Comparison of ENCODE assay signal across 1 cellular context in the genomic region with DNA sequence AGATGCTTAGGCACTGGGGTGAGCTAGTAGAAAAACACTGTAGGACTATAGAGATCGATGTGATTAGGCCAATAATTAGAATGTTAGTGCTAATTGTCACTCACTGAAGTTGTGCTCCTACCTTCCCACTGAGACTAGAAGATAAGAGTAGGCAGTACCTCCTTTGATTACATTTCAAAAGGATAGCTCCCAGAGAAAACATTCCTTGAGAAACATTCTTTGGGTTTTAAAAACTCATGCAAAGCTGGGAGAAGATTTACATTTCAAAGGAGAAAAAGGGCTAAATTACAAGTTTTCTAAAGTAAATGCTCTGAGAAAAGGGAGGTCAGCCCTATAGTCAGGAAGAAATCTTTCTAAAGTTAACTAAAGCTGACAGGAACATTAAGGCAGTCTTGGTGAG.
TF ChIP-seq lines count a peak whose summit lies in the region.

No MANE protein-coding gene starts in this region.

TF ChIP-seq in H1, 55 proteins besides CTCF, POLR2A, EP300 and RAD21 (continued from another document):
- TF ChIP-seq, protein P1, sequence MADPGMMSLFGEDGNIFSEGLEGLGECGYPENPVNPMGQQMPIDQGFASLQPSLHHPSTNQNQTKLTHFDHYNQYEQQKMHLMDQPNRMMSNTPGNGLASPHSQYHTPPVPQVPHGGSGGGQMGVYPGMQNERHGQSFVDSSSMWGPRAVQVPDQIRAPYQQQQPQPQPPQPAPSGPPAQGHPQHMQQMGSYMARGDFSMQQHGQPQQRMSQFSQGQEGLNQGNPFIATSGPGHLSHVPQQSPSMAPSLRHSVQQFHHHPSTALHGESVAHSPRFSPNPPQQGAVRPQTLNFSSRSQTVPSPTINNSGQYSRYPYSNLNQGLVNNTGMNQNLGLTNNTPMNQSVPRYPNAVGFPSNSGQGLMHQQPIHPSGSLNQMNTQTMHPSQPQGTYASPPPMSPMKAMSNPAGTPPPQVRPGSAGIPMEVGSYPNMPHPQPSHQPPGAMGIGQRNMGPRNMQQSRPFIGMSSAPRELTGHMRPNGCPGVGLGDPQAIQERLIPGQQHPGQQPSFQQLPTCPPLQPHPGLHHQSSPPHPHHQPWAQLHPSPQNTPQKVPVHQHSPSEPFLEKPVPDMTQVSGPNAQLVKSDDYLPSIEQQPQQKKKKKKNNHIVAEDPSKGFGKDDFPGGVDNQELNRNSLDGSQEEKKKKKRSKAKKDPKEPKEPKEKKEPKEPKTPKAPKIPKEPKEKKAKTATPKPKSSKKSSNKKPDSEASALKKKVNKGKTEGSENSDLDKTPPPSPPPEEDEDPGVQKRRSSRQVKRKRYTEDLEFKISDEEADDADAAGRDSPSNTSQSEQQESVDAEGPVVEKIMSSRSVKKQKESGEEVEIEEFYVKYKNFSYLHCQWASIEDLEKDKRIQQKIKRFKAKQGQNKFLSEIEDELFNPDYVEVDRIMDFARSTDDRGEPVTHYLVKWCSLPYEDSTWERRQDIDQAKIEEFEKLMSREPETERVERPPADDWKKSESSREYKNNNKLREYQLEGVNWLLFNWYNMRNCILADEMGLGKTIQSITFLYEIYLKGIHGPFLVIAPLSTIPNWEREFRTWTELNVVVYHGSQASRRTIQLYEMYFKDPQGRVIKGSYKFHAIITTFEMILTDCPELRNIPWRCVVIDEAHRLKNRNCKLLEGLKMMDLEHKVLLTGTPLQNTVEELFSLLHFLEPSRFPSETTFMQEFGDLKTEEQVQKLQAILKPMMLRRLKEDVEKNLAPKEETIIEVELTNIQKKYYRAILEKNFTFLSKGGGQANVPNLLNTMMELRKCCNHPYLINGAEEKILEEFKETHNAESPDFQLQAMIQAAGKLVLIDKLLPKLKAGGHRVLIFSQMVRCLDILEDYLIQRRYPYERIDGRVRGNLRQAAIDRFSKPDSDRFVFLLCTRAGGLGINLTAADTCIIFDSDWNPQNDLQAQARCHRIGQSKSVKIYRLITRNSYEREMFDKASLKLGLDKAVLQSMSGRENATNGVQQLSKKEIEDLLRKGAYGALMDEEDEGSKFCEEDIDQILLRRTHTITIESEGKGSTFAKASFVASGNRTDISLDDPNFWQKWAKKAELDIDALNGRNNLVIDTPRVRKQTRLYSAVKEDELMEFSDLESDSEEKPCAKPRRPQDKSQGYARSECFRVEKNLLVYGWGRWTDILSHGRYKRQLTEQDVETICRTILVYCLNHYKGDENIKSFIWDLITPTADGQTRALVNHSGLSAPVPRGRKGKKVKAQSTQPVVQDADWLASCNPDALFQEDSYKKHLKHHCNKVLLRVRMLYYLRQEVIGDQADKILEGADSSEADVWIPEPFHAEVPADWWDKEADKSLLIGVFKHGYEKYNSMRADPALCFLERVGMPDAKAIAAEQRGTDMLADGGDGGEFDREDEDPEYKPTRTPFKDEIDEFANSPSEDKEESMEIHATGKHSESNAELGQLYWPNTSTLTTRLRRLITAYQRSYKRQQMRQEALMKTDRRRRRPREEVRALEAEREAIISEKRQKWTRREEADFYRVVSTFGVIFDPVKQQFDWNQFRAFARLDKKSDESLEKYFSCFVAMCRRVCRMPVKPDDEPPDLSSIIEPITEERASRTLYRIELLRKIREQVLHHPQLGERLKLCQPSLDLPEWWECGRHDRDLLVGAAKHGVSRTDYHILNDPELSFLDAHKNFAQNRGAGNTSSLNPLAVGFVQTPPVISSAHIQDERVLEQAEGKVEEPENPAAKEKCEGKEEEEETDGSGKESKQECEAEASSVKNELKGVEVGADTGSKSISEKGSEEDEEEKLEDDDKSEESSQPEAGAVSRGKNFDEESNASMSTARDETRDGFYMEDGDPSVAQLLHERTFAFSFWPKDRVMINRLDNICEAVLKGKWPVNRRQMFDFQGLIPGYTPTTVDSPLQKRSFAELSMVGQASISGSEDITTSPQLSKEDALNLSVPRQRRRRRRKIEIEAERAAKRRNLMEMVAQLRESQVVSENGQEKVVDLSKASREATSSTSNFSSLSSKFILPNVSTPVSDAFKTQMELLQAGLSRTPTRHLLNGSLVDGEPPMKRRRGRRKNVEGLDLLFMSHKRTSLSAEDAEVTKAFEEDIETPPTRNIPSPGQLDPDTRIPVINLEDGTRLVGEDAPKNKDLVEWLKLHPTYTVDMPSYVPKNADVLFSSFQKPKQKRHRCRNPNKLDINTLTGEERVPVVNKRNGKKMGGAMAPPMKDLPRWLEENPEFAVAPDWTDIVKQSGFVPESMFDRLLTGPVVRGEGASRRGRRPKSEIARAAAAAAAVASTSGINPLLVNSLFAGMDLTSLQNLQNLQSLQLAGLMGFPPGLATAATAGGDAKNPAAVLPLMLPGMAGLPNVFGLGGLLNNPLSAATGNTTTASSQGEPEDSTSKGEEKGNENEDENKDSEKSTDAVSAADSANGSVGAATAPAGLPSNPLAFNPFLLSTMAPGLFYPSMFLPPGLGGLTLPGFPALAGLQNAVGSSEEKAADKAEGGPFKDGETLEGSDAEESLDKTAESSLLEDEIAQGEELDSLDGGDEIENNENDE (IDR thresholded peaks at IDR 0.05; ENCODE audit: insufficient replicate concordance, low read length): peak; percentile 97
- TF ChIP-seq NANOG (IDR thresholded peaks at IDR 0.05; ENCODE audit: insufficient read depth, low read depth, low read length, poor library complexity, severe bottlenecking) (peak; percentile 10), RFX5 (IDR thresholded peaks at IDR 0.05; ENCODE audit: borderline replicate concordance, low read depth, low read length) (no peak), PHF8 (conservative IDR thresholded peaks at IDR 0.05; ENCODE audit: low read depth, low read length) (no peak), POU5F1 (IDR thresholded peaks at IDR 0.05; ENCODE audit: low read depth, low read length) (0 out of 2 replicates have a peak, but pooled peaks have one; percentile 43), SP1 (IDR thresholded peaks at IDR 0.05; ENCODE audit: low read depth, low read length) (peak; percentile 40; the same call in 1 of the 2 replicates)
